In the genomic region with DNA sequence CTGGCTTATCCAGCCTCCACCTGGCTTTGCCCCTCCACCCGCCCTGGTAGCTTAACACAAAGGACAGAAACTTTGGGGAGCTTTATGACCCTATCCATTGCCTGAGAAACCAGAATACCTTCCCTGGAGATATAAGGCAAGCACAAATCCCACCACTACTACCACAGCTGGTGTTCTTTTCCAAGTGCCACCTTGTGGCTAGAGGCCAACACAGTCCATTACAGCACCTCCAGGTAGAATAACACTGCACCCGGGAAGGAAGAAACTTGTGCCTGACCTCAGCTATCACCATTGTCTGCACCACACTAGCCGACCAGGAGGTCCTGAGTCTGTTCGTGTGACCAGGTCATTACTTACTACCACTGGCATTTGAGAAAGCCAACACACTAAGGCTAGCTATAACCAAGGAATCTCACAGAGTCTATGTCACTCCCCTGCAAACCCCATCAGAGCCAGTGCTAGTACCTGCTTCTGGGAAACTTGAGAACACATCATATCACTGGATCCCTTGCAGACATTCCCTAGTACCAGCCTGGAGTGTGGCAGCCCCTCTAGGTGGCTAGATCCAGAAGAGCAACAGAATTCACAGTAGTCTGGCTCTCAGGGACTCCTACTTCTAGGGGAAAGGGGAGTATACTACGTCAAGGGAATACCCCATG, we compare ENCODE assay signal across 1 cellular context.
TF ChIP-seq lines count a peak whose summit lies in the region.

No MANE protein-coding gene starts in this region.

TF ChIP-seq in A549, 52 proteins besides CTCF, POLR2A, EP300 and RAD21 (continued from another document):
- TF ChIP-seq HDAC2 (IDR thresholded peaks at IDR 0.05) (no peak), ESRRA (IDR thresholded peaks at IDR 0.05; ENCODE audit: borderline replicate concordance, low read length) (no peak), CBX8 (IDR thresholded peaks at IDR 0.05) (no peak), JUN (IDR thresholded peaks at IDR 0.05) (no peak)
- TF ChIP-seq, protein P1, sequence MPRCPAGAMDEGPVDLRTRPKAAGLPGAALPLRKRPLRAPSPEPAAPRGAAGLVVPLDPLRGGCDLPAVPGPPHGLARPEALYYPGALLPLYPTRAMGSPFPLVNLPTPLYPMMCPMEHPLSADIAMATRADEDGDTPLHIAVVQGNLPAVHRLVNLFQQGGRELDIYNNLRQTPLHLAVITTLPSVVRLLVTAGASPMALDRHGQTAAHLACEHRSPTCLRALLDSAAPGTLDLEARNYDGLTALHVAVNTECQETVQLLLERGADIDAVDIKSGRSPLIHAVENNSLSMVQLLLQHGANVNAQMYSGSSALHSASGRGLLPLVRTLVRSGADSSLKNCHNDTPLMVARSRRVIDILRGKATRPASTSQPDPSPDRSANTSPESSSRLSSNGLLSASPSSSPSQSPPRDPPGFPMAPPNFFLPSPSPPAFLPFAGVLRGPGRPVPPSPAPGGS (IDR thresholded peaks at IDR 0.05): no peak
- TF ChIP-seq, protein P2, sequence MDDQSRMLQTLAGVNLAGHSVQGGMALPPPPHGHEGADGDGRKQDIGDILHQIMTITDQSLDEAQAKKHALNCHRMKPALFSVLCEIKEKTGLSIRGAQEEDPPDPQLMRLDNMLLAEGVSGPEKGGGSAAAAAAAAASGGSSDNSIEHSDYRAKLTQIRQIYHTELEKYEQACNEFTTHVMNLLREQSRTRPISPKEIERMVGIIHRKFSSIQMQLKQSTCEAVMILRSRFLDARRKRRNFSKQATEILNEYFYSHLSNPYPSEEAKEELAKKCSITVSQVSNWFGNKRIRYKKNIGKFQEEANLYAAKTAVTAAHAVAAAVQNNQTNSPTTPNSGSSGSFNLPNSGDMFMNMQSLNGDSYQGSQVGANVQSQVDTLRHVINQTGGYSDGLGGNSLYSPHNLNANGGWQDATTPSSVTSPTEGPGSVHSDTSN (IDR thresholded peaks at IDR 0.05): no peak
